ENCODE assay signal across 14 cellular contexts in the genomic region with DNA sequence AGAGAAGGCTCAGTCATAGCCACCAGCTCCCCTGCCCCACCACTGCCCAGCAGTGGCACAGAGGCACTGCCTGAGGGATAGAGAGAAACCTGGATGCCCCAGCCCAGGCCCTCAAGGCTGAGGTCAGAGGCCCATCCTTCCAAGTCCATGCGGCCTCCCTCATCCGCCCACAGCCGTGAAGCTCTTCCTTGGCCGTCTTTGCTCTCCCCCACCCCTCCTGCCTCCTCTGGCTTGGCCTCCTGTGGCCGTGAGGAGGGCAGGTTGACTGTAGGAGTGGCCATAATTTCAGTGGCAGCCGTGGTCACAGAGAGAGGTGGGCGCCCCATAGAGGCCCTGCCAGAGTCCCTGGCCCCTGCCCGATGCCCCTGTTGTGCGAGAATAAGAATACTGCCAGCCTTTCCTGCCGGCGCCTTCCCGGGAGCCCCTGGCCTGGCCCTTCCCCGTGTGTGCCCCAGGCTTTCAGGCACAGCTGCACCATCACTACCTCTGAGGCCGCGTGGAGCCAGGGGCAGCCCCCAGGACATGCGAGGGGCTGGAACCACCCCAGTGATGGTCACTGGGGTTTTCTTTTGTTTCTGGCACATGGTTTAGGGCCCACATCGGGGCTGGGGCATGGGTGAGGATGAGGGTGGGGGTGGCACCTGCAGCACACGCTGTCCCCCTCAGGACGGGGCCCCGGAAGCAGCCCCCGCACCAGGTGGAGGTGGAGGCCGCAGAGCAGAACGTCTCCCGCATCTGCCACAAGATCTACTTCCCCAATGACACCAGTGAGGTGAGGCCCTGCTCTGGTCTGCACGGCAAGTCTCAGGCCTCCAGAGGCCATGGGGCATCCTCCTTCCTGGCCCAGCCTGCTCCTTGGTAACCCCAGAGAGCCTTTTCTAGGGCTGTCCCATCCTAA. TPM values are rescaled to one million over a fixed set of nuclear protein-coding genes. Genes with fewer than 3 reads are reported as not detected.
DNase-seq lines count a peak whose midpoint lies in the region; ATAC-seq, FAIRE-seq and TF ChIP-seq lines count a peak whose summit lies in the region.
"Had no signal": no experiment of that assay in that cellular context is flagged by ENCODE, and none has a peak within 500 bp of the region (broad histone marks: within the 10 kb centered on the region; RNA-seq: fewer than 3 reads in every experiment).

No MANE protein-coding gene starts in this region.

- H3K4me3 Mint-ChIP-seq in astrocyte (ENCODE audit: unreplicated experiment): no peak overlapping the region
- H3K4me3 Mint-ChIP-seq: T-helper 1 cell treated with Interleukin-12 subunit alpha and Interleukin-12 subunit beta and Interleukin-4 antibody, amounts not matched to agents 30 μg/mL and 1 μg/mL, for 36 hours had no signal

- H3K27ac ChIP-seq in astrocyte (ENCODE audit: low read depth, low read length) (no peak overlapping the region), transverse colon (peak overlapping the region; percentile 26 to 83 (median 52))
- H3K27ac ChIP-seq: colonic mucosa, KMS-11, suprapubic skin had no signal

- ATAC-seq in left ventricle myocardium superior: no peak
- ATAC-seq in Right ventricle myocardium inferior: no peak
- ATAC-seq in HG02884 (IDR thresholded peaks at IDR 0.05; ENCODE audit: unreplicated experiment): peak; percentile 50

- intact Hi-C loops in left ventricle myocardium superior (cut with micrococcal nuclease) (no loop called here), Right ventricle myocardium inferior (cut with DNase I) (no loop called here), transverse colon (cut with DNase I; ENCODE audit: low total_unique reads) (no loop called here)

- H3K27me3 ChIP-seq in astrocyte (ENCODE audit: insufficient read depth, low read length) (no peaks in the 10 kb centered on the region), transverse colon (no peaks in the 10 kb centered on the region)
- H3K27me3 ChIP-seq: colonic mucosa, suprapubic skin had no signal

- peaks cover 2% of the 10 kb centered on the region for H3K36me3 Mint-ChIP-seq in astrocyte (ENCODE audit: low read depth, unreplicated experiment)

- peak overlapping the region; percentile 62 for H3K27ac Mint-ChIP-seq in astrocyte (ENCODE audit: unreplicated experiment)
- H3K27ac Mint-ChIP-seq: T-helper 1 cell treated with Interleukin-12 subunit alpha and Interleukin-12 subunit beta and Interleukin-4 antibody, amounts not matched to agents 30 μg/mL and 1 μg/mL, for 36 hours had no signal

- H3K4me1 ChIP-seq in astrocyte (ENCODE audit: insufficient read depth, low read length): peaks cover 10% of the 10 kb centered on the region
- H3K4me1 ChIP-seq in transverse colon: peaks cover 0 to 30% (median 9%) of the 10 kb centered on the region in 4 donors
- H3K4me1 ChIP-seq: colonic mucosa had no signal

- no peak overlapping the region for H3K4me2 ChIP-seq in astrocyte (ENCODE audit: low read length)
- H3K4me2 ChIP-seq: KMS-11 had no signal

- H3K9me3 ChIP-seq in astrocyte (ENCODE audit: insufficient read depth, low read depth, low read length) (no peaks in the 10 kb centered on the region), transverse colon (no peaks in the 10 kb centered on the region)
- H3K9me3 ChIP-seq: colonic mucosa, suprapubic skin had no signal

- H3K9ac ChIP-seq in astrocyte (ENCODE audit: low read length): no peak overlapping the region
- H3K9ac ChIP-seq: KMS-11 had no signal

- DNase-seq in left ventricle myocardium superior (peak; percentile 30), Right ventricle myocardium inferior (ENCODE audit: missing footprints) (no peak), astrocyte (ENCODE audit: low read depth) (no peak), transverse colon (no peak), NCI-H146 (lab: John Stamatoyannopoulos, UW) (no peak), globus pallidus (ENCODE audit: low spot score) (no peak), retina (no peak)
- DNase-seq: colonic mucosa, hippocampal formation, NCI-H526 treated with DMSO at 0.1 percent for 48 hours had no signal

- no peaks in the 10 kb centered on the region for H4K20me1 ChIP-seq in astrocyte (ENCODE audit: insufficient read depth, low read length)

- no peak for FAIRE-seq in astrocyte (lab: Jason Lieb, UNC)

- no peaks in the 10 kb centered on the region for H3K27me3 Mint-ChIP-seq in astrocyte (ENCODE audit: low read depth, unreplicated experiment)

- TF ChIP-seq EP300 in transverse colon (IDR thresholded peaks at IDR 0.05; ENCODE audit: low read depth): no peak

- no peak overlapping the region for H2AFZ ChIP-seq in astrocyte (ENCODE audit: low read depth, low read length)

- H3K4me3 ChIP-seq in astrocyte (ENCODE audit: insufficient read depth, low read depth, low read length): no peak overlapping the region
- no peak overlapping the region for H3K4me3 ChIP-seq in transverse colon
- H3K4me3 ChIP-seq: colonic mucosa, suprapubic skin had no signal

- peaks cover 10% of the 10 kb centered on the region for H3K4me1 Mint-ChIP-seq in astrocyte (ENCODE audit: low read depth, unreplicated experiment)

- no peak for TF ChIP-seq POLR2A in transverse colon (IDR thresholded peaks at IDR 0.05)

- TF ChIP-seq CTCF in astrocyte (IDR thresholded peaks at IDR 0.05; ENCODE audit: insufficient read depth, low read depth, low read length) (no peak), transverse colon (IDR thresholded peaks at IDR 0.05) (no peak)

- WGBS in transverse colon (ENCODE audit: low coverage in 1 of 2), 2 donors: 71% methylated on average over 25 of the region's 25 CpGs; no CpG with 5 or more reads in 1 of the 2 donors

- in situ Hi-C loops in transverse colon (cut with MboI; ENCODE audit: low pct_ligation_motif_present in 1 of 4, low pct_unique_long_range_greater_than_20kb in 1 of 4, low sequenced_read_pairs in 3 of 4): no loop called here

- H3K36me3 ChIP-seq in astrocyte (ENCODE audit: insufficient read depth, low read length) (no peaks in the 10 kb centered on the region), transverse colon (no peaks in the 10 kb centered on the region)
- H3K36me3 ChIP-seq: colonic mucosa, suprapubic skin had no signal

- H3K79me2 ChIP-seq in astrocyte (ENCODE audit: insufficient read depth, low read length): no peaks in the 10 kb centered on the region

- H3K9me3 Mint-ChIP-seq in astrocyte (ENCODE audit: unreplicated experiment): no peaks in the 10 kb centered on the region
- H3K9me3 Mint-ChIP-seq: T-helper 1 cell treated with Interleukin-12 subunit alpha and Interleukin-12 subunit beta and Interleukin-4 antibody, amounts not matched to agents 30 μg/mL and 1 μg/mL, for 36 hours had no signal

RNA-seq across cellular contexts. Expression of a gene that starts 13.1 kb away (rescaled TPM):
- total RNA-seq in left ventricle myocardium superior (0.25 TPM), Right ventricle myocardium inferior (0.16 TPM), astrocyte (0.18 TPM in 1 of 2 replicates, not detected in the other), transverse colon (under 1 TPM in 1 of 4 donors, not detected in 3; 0.14 TPM)

RNA-seq across cellular contexts. Expression of a gene that starts 42.5 kb away (rescaled TPM):
- total RNA-seq in left ventricle myocardium superior (274 TPM), Right ventricle myocardium inferior (260 TPM), astrocyte (73.3 and 75.1 TPM in 2 replicates), transverse colon (100 to 1,000 TPM in 2 of 4 donors, 10 to 100 TPM in 2; 34.5 to 198 (median 91.3) TPM)
